9 cellular contexts compared by ENCODE assay signal in genomic region chr13:106373989-106374572, GRCh38.
DNase-seq lines count a peak whose midpoint lies in the region; ATAC-seq and TF ChIP-seq lines count a peak whose summit lies in the region.
"Had no signal": no experiment of that assay in that cellular context is flagged by ENCODE, and none has a peak within 500 bp of the region (broad histone marks: within the 10 kb centered on the region; RNA-seq: fewer than 3 reads in every experiment).

No MANE protein-coding gene starts in this region.

- H3K4me3 ChIP-seq in GM12865 (ENCODE audit: low read depth, low read length), result no peak overlapping the region

- DNase-seq in GM12865 (ENCODE audit: low read depth) (peak; percentile 82), glutamatergic neuron (no peak), amygdala (lab: John Stamatoyannopoulos, UW) (no peak), middle frontal gyrus (ENCODE audit: extremely low spot score, low spot score) (no peak), NCI-H2227 treated with DMSO at 0.1 percent for 48 hours (lab: John Stamatoyannopoulos, UW) (no peak), cerebellum (ENCODE audit: low spot score) (no peak)

- H3K27me3 Mint-ChIP-seq in glutamatergic neuron (ENCODE audit: unreplicated experiment), result peaks cover 3% of the 10 kb centered on the region

- H3K36me3 Mint-ChIP-seq in glutamatergic neuron (ENCODE audit: unreplicated experiment), result no peaks in the 10 kb centered on the region

- peak overlapping the region; percentile 23 for H3K27ac Mint-ChIP-seq in glutamatergic neuron (ENCODE audit: unreplicated experiment)

- ATAC-seq in GM21390 (IDR thresholded peaks at IDR 0.05; ENCODE audit: unreplicated experiment) (peak; percentile 48), HG03520 (IDR thresholded peaks at IDR 0.05; ENCODE audit: unreplicated experiment) (peak; percentile 67)

- peaks cover 24% of the 10 kb centered on the region for H3K4me1 Mint-ChIP-seq in glutamatergic neuron (ENCODE audit: low read depth, unreplicated experiment)
- H3K4me1 Mint-ChIP-seq: central memory CD8-positive, alpha-beta T cell had no signal

- no peak overlapping the region for H3K4me3 Mint-ChIP-seq in glutamatergic neuron (ENCODE audit: unreplicated experiment)
- H3K4me3 Mint-ChIP-seq: central memory CD8-positive, alpha-beta T cell had no signal

- TF ChIP-seq CTCF in GM12865 (IDR thresholded peaks at IDR 0.05; ENCODE audit: insufficient read depth, low read depth, low read length, missing control alignments) (no peak), glutamatergic neuron (IDR thresholded peaks at IDR 0.05; ENCODE audit: partially characterized antibody, unreplicated experiment) (no peak)

- peaks cover 1% of the 10 kb centered on the region for H3K9me3 Mint-ChIP-seq in glutamatergic neuron (ENCODE audit: unreplicated experiment)
